Comparison of ENCODE assay signal across 8 cellular contexts in genomic region chr1:161185732-161186311, GRCh38. TPM values are rescaled to one million over a fixed set of nuclear protein-coding genes. Genes with fewer than 3 reads are reported as not detected.
DNase-seq lines count a peak whose midpoint lies in the region; ATAC-seq and TF ChIP-seq lines count a peak whose summit lies in the region.

No MANE protein-coding gene starts in this region.

- CTCF ChIA-PET in PC-3 (lab: Charles Lee): no interaction called here

- no peaks in the 10 kb centered on the region for H3K9me2 ChIP-seq in PC-3 (replicated peaks; ENCODE audit: low read length)

- no peak for TF ChIP-seq CTCF in BE2C (IDR thresholded peaks at IDR 0.05; ENCODE audit: low read depth, low read length)
- no peak for TF ChIP-seq CTCF in PC-3 (conservative IDR thresholded peaks at IDR 0.05; ENCODE audit: low read depth, low read length)

- 19% methylated on average over 2 of the region's 2 CpGs for WGBS in right cardiac atrium

- intact Hi-C loops in right cardiac atrium (cut with DNase I): no loop called here
- intact Hi-C loops in PC-3 (cut with micrococcal nuclease): loop anchor here (10.0 kb wide), 1 partner anchor 559 kb away; the partner anchor contains the start of gene DUSP12

- POLR2A ChIA-PET in PC-3 (lab: Charles Lee; ENCODE audit: unreplicated experiment): interaction anchor here (0.6 kb wide), 1 partner anchor 33 kb away, joined by 6 read pairs; no protein-coding TSS in a partner anchor

- H3K4me2 ChIP-seq in PC-3 (ENCODE audit: low read length): no peak overlapping the region

- H3K9me3 ChIP-seq in right cardiac atrium (ENCODE audit: control insufficient read depth, low read length) (no peaks in the 10 kb centered on the region), BE2C (no peaks in the 10 kb centered on the region), PC-3 (ENCODE audit: low read length) (no peaks in the 10 kb centered on the region)

- DNase-seq in SKM-1 (lab: John Stamatoyannopoulos, UW; ENCODE audit: unreplicated experiment): peak; percentile 99
- DNase-seq in right cardiac atrium: peak in 1 of 3 donors; percentile 53
- DNase-seq in NCI-H345 (lab: John Stamatoyannopoulos, UW): no peak
- DNase-seq in BE2C: no peak
- no peak for DNase-seq in retina
- DNase-seq in PC-3: no peak

- no TSS peak for BruUV-seq in PC-3 (replicated peaks; lab: Mats Ljungman, UMichigan)

- ATAC-seq in GM18861 (IDR thresholded peaks at IDR 0.05; ENCODE audit: unreplicated experiment) (peak; percentile 27), HG02840 (IDR thresholded peaks at IDR 0.05; ENCODE audit: low FRiP score, unreplicated experiment) (peak; percentile 20), right cardiac atrium (peak; percentile 1 to 6), PC-3 (no peak)

- H4K20me1 ChIP-seq in PC-3 (ENCODE audit: low read length): no peaks in the 10 kb centered on the region

- H3K27ac ChIP-seq in right cardiac atrium (ENCODE audit: low read length): peak overlapping the region; percentile 72
- no peak overlapping the region for H3K27ac ChIP-seq in PC-3 (ENCODE audit: low read length)

- H3K79me2 ChIP-seq in PC-3 (ENCODE audit: low read length): no peaks in the 10 kb centered on the region

- H3K27me3 ChIP-seq in right cardiac atrium (ENCODE audit: control insufficient read depth, insufficient read depth) (no peaks in the 10 kb centered on the region), BE2C (no peaks in the 10 kb centered on the region), PC-3 (ENCODE audit: low read length) (no peaks in the 10 kb centered on the region)

- H3K9ac ChIP-seq in PC-3 (ENCODE audit: low read length): no peak overlapping the region

- H3K4me1 ChIP-seq in right cardiac atrium (ENCODE audit: control insufficient read depth, insufficient read depth, low read length): peaks cover 3% of the 10 kb centered on the region
- no peaks in the 10 kb centered on the region; the same call in 1 of the 2 replicates for H3K4me1 ChIP-seq in BE2C
- peaks cover 15% of the 10 kb centered on the region for H3K4me1 ChIP-seq in PC-3 (ENCODE audit: insufficient read depth, low read length)

- H3K4me3 ChIP-seq in right cardiac atrium (ENCODE audit: low read length): no peak overlapping the region
- no peak overlapping the region for H3K4me3 ChIP-seq in BE2C (ENCODE audit: low read depth, low read length)
- H3K4me3 ChIP-seq in PC-3 (ENCODE audit: low read length): no peak overlapping the region

- H3K36me3 ChIP-seq in BE2C: no peaks in the 10 kb centered on the region
- no peaks in the 10 kb centered on the region for H3K36me3 ChIP-seq in PC-3 (ENCODE audit: low read depth, low read length)

- H3F3A ChIP-seq in PC-3 (ENCODE audit: low read length, unreplicated experiment): no peaks in the 10 kb centered on the region

- no peak overlapping the region for H2AFZ ChIP-seq in PC-3 (ENCODE audit: low read length)

RNA-seq across cellular contexts. Expression of gene B4GALT3, which starts 8.5 kb away (rescaled TPM):
- total RNA-seq in right cardiac atrium: 10 to 100 TPM; 16.0 to 21.0 (median 19.7) TPM
- 17.5 TPM for polyA plus RNA-seq in right cardiac atrium
- 109 TPM for polyA plus RNA-seq in BE2C (2012; ENCODE audit: insufficient read depth, insufficient read length, low read depth)
- total RNA-seq in PC-3 (2014; rRNA removed): 76.9 and 85.4 TPM in 2 replicates

RNA-seq across cellular contexts. Expression of gene ADAMTS4, which starts 13.0 kb away (rescaled TPM):
- total RNA-seq in right cardiac atrium (100 to 1,000 TPM in 1 of 4 donors, 10 to 100 TPM in 2, 1 to 10 TPM in 1; 6.9 to 111 (median 17.2) TPM), PC-3 (2014; rRNA removed) (0.52 TPM in 1 of 2 replicates, not detected in the other)
- 24.4 TPM for polyA plus RNA-seq in right cardiac atrium
- 1.4 TPM for polyA plus RNA-seq in BE2C (2012; ENCODE audit: insufficient read depth, insufficient read length, low read depth)

RNA-seq across cellular contexts. Expression of gene NDUFS2, which starts 16.3 kb away (rescaled TPM):
- total RNA-seq in right cardiac atrium: 100 to 1,000 TPM; 162 to 229 (median 177) TPM
- polyA plus RNA-seq in right cardiac atrium: 219 TPM
- polyA plus RNA-seq in BE2C (2012; ENCODE audit: insufficient read depth, insufficient read length, low read depth): 217 TPM
- total RNA-seq in PC-3 (2014; rRNA removed): 168 TPM in 2 replicates

RNA-seq across cellular contexts. Expression of gene PPOX, which starts 19.6 kb away (rescaled TPM):
- total RNA-seq in right cardiac atrium (10 to 100 TPM; 11.4 to 16.0 (median 14.9) TPM), PC-3 (2014; rRNA removed) (21.8 and 22.9 TPM in 2 replicates)
- polyA plus RNA-seq in right cardiac atrium: 15.2 TPM
- 42.7 TPM for polyA plus RNA-seq in BE2C (2012; ENCODE audit: insufficient read depth, insufficient read length, low read depth)

RNA-seq across cellular contexts. Expression of gene USP21, which starts 26.5 kb away (rescaled TPM):
- total RNA-seq in right cardiac atrium (10 to 100 TPM; 14.9 to 25.7 (median 20.9) TPM), PC-3 (2014; rRNA removed) (20.6 and 24.4 TPM in 2 replicates)
- 18.1 TPM for polyA plus RNA-seq in right cardiac atrium
- 52.6 TPM for polyA plus RNA-seq in BE2C (2012; ENCODE audit: insufficient read depth, insufficient read length, low read depth)
